ENCODE assay signal across 13 cellular contexts in the genomic region with DNA sequence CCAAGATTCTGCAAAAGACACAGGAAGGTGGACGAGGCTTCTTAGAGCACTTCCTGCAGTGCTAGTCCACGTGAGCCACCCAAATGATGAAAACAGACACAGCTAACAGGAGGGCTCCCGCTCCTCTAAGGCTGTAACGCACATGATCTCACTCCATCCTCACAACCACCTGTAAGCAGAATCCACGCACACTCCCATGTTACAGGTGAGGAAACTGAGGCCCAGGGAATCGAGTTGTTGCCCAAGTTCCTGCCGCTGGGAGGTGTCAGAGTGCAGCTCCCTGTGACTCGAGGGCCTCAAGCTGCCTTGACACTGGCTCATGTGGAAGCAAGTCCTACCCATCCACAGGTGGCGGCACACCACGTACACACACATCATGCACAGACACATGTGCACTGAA. TPM values are rescaled to one million over a fixed set of nuclear protein-coding genes. Genes with fewer than 3 reads are reported as not detected.
DNase-seq lines count a peak whose midpoint lies in the region; ATAC-seq, FAIRE-seq and TF ChIP-seq lines count a peak whose summit lies in the region.
"Had no signal": no experiment of that assay in that cellular context is flagged by ENCODE, and none has a peak within 500 bp of the region (broad histone marks: within the 10 kb centered on the region; RNA-seq: fewer than 3 reads in every experiment).

No MANE protein-coding gene starts in this region.

- peaks cover 4% of the 10 kb centered on the region for H3K36me3 Mint-ChIP-seq in T-helper 1 cell treated with Interleukin-12 subunit alpha and Interleukin-12 subunit beta and Interleukin-4 antibody, amounts not matched to agents 30 μg/mL and 1 μg/mL, for 36 hours (ENCODE audit: low read depth)
- H3K36me3 Mint-ChIP-seq in activated naive CD8-positive, alpha-beta T cell: no peaks in the 10 kb centered on the region
- H3K36me3 Mint-ChIP-seq in nephron (ENCODE audit: low read depth): no peaks in the 10 kb centered on the region

- FAIRE-seq in GM12891 (lab: Jason Lieb, UNC): peak; percentile 90
- FAIRE-seq: kidney had no signal

- H3K4me3 Mint-ChIP-seq in T-helper 1 cell treated with Interleukin-12 subunit alpha and Interleukin-12 subunit beta and Interleukin-4 antibody, amounts not matched to agents 30 μg/mL and 1 μg/mL, for 36 hours: peak overlapping the region; percentile 23
- peak overlapping the region; percentile 41 for H3K4me3 Mint-ChIP-seq in activated naive CD8-positive, alpha-beta T cell
- peak overlapping the region; percentile 3 to 52 (median 46) for H3K4me3 Mint-ChIP-seq in nephron

- DNase-seq in T-helper 1 cell (no peak), GM12891 (ENCODE audit: insufficient read length, low spot score) (no peak), GM19238 (ENCODE audit: insufficient read length, low spot score) (no peak), pons (ENCODE audit: low spot score) (no peak)
- DNase-seq: brain microvascular endothelial cell; kidney; MM.1S; NCI-H2171; NK-92 treated with Interleukin-12 subunit alpha and Interleukin-12 subunit beta, amount 100 ng/mL, for 24 hours had no signal

- no peak for TF ChIP-seq POLR2A in GM12891 (IDR thresholded peaks at IDR 0.05; ENCODE audit: low read depth, low read length)

- no peak for ATAC-seq in HG03196 (IDR thresholded peaks at IDR 0.05; ENCODE audit: unreplicated experiment)

- TF ChIP-seq CTCF in nephron (IDR thresholded peaks at IDR 0.05; ENCODE audit: unreplicated experiment in 3 of 3): no peak

- H3K4me1 Mint-ChIP-seq in T-helper 1 cell treated with Interleukin-12 subunit alpha and Interleukin-12 subunit beta and Interleukin-4 antibody, amounts not matched to agents 30 μg/mL and 1 μg/mL, for 36 hours (ENCODE audit: low read depth): peaks cover 40% of the 10 kb centered on the region
- peaks cover 64% of the 10 kb centered on the region for H3K4me1 Mint-ChIP-seq in activated naive CD8-positive, alpha-beta T cell (ENCODE audit: low read depth)
- H3K4me1 Mint-ChIP-seq in nephron: peaks cover 56% of the 10 kb centered on the region

- no peaks in the 10 kb centered on the region for H3K9me3 Mint-ChIP-seq in T-helper 1 cell treated with Interleukin-12 subunit alpha and Interleukin-12 subunit beta and Interleukin-4 antibody, amounts not matched to agents 30 μg/mL and 1 μg/mL, for 36 hours
- no peaks in the 10 kb centered on the region for H3K9me3 Mint-ChIP-seq in activated naive CD8-positive, alpha-beta T cell (ENCODE audit: low read depth)
- H3K9me3 Mint-ChIP-seq in nephron: no peaks in the 10 kb centered on the region

- no peaks in the 10 kb centered on the region for H3K27me3 Mint-ChIP-seq in T-helper 1 cell treated with Interleukin-12 subunit alpha and Interleukin-12 subunit beta and Interleukin-4 antibody, amounts not matched to agents 30 μg/mL and 1 μg/mL, for 36 hours (ENCODE audit: low read depth)
- no peaks in the 10 kb centered on the region for H3K27me3 Mint-ChIP-seq in activated naive CD8-positive, alpha-beta T cell
- no peaks in the 10 kb centered on the region for H3K27me3 Mint-ChIP-seq in nephron (ENCODE audit: low read depth)

- peak overlapping the region; percentile 43 for H3K27ac Mint-ChIP-seq in T-helper 1 cell treated with Interleukin-12 subunit alpha and Interleukin-12 subunit beta and Interleukin-4 antibody, amounts not matched to agents 30 μg/mL and 1 μg/mL, for 36 hours
- H3K27ac Mint-ChIP-seq in activated naive CD8-positive, alpha-beta T cell: peak overlapping the region; percentile 91
- H3K27ac Mint-ChIP-seq in nephron: peak overlapping the region in 2 of 3 experiments; percentile 25 to 80

TF ChIP-seq in GM12891, 5 proteins besides CTCF, POLR2A, EP300 and RAD21:
- TF ChIP-seq SPI1 (IDR thresholded peaks at IDR 0.05; ENCODE audit: low read depth, low read length) (no peak), TAF1 (IDR thresholded peaks at IDR 0.05; ENCODE audit: low read depth, low read length) (no peak), POU2F2 (IDR thresholded peaks at IDR 0.05; ENCODE audit: low read depth, low read length) (no peak), PAX5 (IDR thresholded peaks at IDR 0.05; ENCODE audit: insufficient read depth, low read length, severe bottlenecking) (no peak), POLR2AphosphoS5 (IDR thresholded peaks at IDR 0.05; ENCODE audit: low read depth, low read length) (peak; percentile 32)

RNA-seq across cellular contexts. Expression of a gene that starts 4.4 kb away (rescaled TPM):
- 35.0 TPM for polyA plus RNA-seq in GM12891 (2012; ENCODE audit: low read depth, missing spikeins)
